Comparison of ENCODE assay signal across 12 cellular contexts in the genomic region with DNA sequence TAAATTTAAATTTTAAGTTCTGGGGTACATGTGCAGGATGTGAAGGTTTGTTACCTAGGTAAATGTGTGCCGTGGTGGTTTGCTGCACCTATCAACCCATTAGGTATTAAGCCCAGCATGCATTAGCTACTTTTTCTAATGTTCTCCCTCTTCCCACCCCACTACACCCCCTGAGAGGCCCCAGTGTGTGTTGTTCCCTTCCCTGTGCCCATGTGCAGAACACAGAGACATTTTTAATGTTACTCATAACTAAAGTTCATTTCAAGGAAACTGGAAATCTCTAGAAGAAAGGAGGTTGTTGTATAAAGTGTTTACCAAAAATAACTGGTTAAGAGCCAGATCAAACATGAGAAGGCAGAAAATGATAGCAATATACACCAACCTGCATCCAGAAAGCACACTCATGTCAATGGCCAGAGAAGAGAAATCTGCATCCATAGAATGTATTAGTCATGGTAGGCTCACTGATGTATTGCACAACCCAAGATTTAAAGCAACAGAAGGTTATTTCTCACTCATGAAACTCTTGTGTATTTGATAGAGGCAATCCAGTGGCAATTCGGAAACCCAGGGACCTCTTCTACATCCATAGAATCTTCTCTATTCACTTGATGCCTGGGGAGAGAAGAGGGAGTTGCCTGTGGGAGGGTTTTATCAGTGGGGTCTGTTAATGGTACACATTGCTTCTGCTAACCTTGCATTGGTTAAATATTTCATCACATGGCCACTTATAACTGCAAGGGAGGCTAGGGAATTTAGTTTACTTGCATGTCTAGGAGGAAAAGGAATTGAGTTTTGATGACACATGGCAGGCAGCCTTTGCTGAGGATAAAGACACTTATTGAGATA.
DNase-seq lines count a peak whose midpoint lies in the region; ATAC-seq and TF ChIP-seq lines count a peak whose summit lies in the region.
"Had no signal": no experiment of that assay in that cellular context is flagged by ENCODE, and none has a peak within 500 bp of the region (broad histone marks: within the 10 kb centered on the region; RNA-seq: fewer than 3 reads in every experiment).

No MANE protein-coding gene starts in this region.

- in situ Hi-C loops in astrocyte of the spinal cord (cut with HindIII; ENCODE audit: low sequenced_read_pairs) = no loop called here

- no peak overlapping the region for H3K4me3 Mint-ChIP-seq in progenitor cell of endocrine pancreas (ENCODE audit: low read depth)
- H3K4me3 Mint-ChIP-seq: naive B cell; stimulated activated naive CD8-positive, alpha-beta T cell treated with anti-CD3 and anti-CD28 coated beads, Interleukin-15, Interleukin-2, amounts not matched to agents 100 ng/mL and 50 ng/mL, for 24 hours had no signal

- no peaks in the 10 kb centered on the region for H3K27me3 Mint-ChIP-seq in progenitor cell of endocrine pancreas

- H3K36me3 ChIP-seq in left lung (no peaks in the 10 kb centered on the region), prostate gland (no peaks in the 10 kb centered on the region)
- H3K36me3 ChIP-seq: colonic mucosa had no signal

- no peaks in the 10 kb centered on the region for H3K27me3 ChIP-seq in left lung
- no peaks in the 10 kb centered on the region for H3K27me3 ChIP-seq in prostate gland (replicated peaks; ENCODE audit: insufficient read depth)
- H3K27me3 ChIP-seq: colonic mucosa had no signal

- H3K4me1 ChIP-seq in left lung (peaks cover 12 to 13% of the 10 kb centered on the region in 2 donors), prostate gland (replicated peaks) (peaks cover 6% of the 10 kb centered on the region)
- H3K4me1 ChIP-seq: colonic mucosa had no signal

- intact Hi-C loops in left lung (cut with DNase I) = no loop called here
- intact Hi-C loops in prostate gland (cut with DNase I) = no loop called here

- WGBS in prostate gland = 92% methylated on average over 2 of the region's 2 CpGs

- no peak overlapping the region for H3K27ac Mint-ChIP-seq in progenitor cell of endocrine pancreas
- H3K27ac Mint-ChIP-seq: naive B cell; stimulated activated naive CD8-positive, alpha-beta T cell treated with anti-CD3 and anti-CD28 coated beads, Interleukin-15, Interleukin-2, amounts not matched to agents 100 ng/mL and 50 ng/mL, for 24 hours had no signal

- no peak for TF ChIP-seq POLR2A in prostate gland (IDR thresholded peaks at IDR 0.05)

- peaks cover 22% of the 10 kb centered on the region for H3K4me1 Mint-ChIP-seq in progenitor cell of endocrine pancreas (ENCODE audit: low read depth)
- H3K4me1 Mint-ChIP-seq: naive B cell had no signal

- H3K9me3 Mint-ChIP-seq in progenitor cell of endocrine pancreas (ENCODE audit: low read depth) = no peaks in the 10 kb centered on the region
- H3K9me3 Mint-ChIP-seq: stimulated activated naive CD8-positive, alpha-beta T cell treated with anti-CD3 and anti-CD28 coated beads, Interleukin-15, Interleukin-2, amounts not matched to agents 100 ng/mL and 50 ng/mL, for 24 hours had no signal

- no peak for TF ChIP-seq RAD21 in Ishikawa (IDR thresholded peaks at IDR 0.05; ENCODE audit: low read depth)

- DNase-seq in AG09319 (ENCODE audit: extremely low read depth, low read depth) (peak; percentile 61), astrocyte of the spinal cord (ENCODE audit: low read depth, low spot score) (peak; percentile 71), left lung (no peak), HK-2 (ENCODE audit: unreplicated experiment) (no peak), prostate gland (ENCODE audit: low spot score) (no peak), progenitor cell of endocrine pancreas (ENCODE audit: low spot score, unreplicated experiment) (no peak)
- no peak for DNase-seq in stimulated activated CD4-positive, alpha-beta T cell treated with anti-CD3 and anti-CD28 coated beads, Interleukin-2, amount 100 ng/mL, for 48 hours
- DNase-seq: colonic mucosa, naive B cell had no signal

- no peak for TF ChIP-seq CTCF in AG09319 (IDR thresholded peaks at IDR 0.05; ENCODE audit: low read depth, low read length)
- no peak for TF ChIP-seq CTCF in astrocyte of the spinal cord (IDR thresholded peaks at IDR 0.05; ENCODE audit: low read depth, low read length)
- TF ChIP-seq CTCF in left lung (IDR thresholded peaks at IDR 0.05) = no peak
- TF ChIP-seq CTCF in prostate gland (IDR thresholded peaks at IDR 0.05) = no peak
- no peak for TF ChIP-seq CTCF in progenitor cell of endocrine pancreas (IDR thresholded peaks at IDR 0.05; ENCODE audit: unreplicated experiment)

- H3K9me3 ChIP-seq in left lung (no peaks in the 10 kb centered on the region), prostate gland (no peaks in the 10 kb centered on the region)
- H3K9me3 ChIP-seq: colonic mucosa had no signal

- H3K4me3 ChIP-seq in astrocyte of the spinal cord (ENCODE audit: low read depth, low read length) (no peak overlapping the region), left lung (no peak overlapping the region), prostate gland (no peak overlapping the region)
- H3K4me3 ChIP-seq: colonic mucosa had no signal

- peak overlapping the region; percentile 53 to 76 for H3K27ac ChIP-seq in left lung
- no peak overlapping the region for H3K27ac ChIP-seq in prostate gland
- H3K27ac ChIP-seq: colonic mucosa had no signal

- ATAC-seq in left lung = peak; percentile 76
- ATAC-seq: activated CD4-positive, CD25-positive, alpha-beta regulatory T cell treated with anti-CD3 and anti-CD28 coated beads, Interleukin-2, amount 50 U/mL, for 24 hours had no signal

- H3K36me3 Mint-ChIP-seq in progenitor cell of endocrine pancreas (ENCODE audit: insufficient read depth) = no peaks in the 10 kb centered on the region
- H3K36me3 Mint-ChIP-seq: naive B cell had no signal

- TF ChIP-seq EP300 in Ishikawa (IDR thresholded peaks at IDR 0.05; ENCODE audit: borderline replicate concordance) = no peak

TF ChIP-seq in Ishikawa, 13 proteins besides CTCF, POLR2A, EP300 and RAD21:
- TF ChIP-seq CEBPB (IDR thresholded peaks at IDR 0.05) (peak; percentile 81), MAX (IDR thresholded peaks at IDR 0.05) (no peak), FOXM1 (IDR thresholded peaks at IDR 0.05; ENCODE audit: borderline replicate concordance, low read depth) (no peak)
TF ChIP-seq in Ishikawa: peak in this region for 1.

Comparison
In these comparisons a context has a peak if more than half of its experiments do, and no peak if none do; other contexts are left out.
1. DNase-seq: peak in AG09319 (single experiment) and astrocyte of the spinal cord (single experiment); none in left lung (0 of 2), HK-2 (single experiment), prostate gland (single experiment), stimulated activated CD4-positive, alpha-beta T cell treated with anti-CD3 and anti-CD28 coated beads, Interleukin-2, amount 100 ng/mL, for 48 hours (0 of 2) and progenitor cell of endocrine pancreas (single experiment).
2. H3K27ac ChIP-seq: peak in left lung (2 of 2); none in prostate gland (0 of 2).